1 cellular context compared by ENCODE assay signal in the genomic region with DNA sequence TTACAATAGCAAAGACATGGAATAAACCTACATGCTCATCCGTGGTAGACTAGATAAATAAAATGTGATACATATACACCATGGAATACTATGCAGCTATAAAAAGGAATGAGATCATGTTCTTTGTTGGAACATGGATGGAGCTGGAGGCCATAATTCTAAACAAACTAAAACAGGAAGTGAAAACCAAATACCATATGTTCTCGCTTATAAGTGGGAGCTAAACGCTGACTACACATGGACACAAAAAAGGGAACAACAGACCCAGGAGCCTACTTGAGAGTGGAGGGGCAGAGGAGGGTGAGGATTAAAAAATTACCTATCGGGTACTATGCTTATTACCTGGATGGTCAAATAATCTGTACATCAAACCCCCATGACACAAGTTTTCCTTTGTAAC.
TF ChIP-seq lines count a peak whose summit lies in the region.

No MANE protein-coding gene starts in this region.

TF ChIP-seq in SK-N-SH, 30 proteins besides CTCF, POLR2A, EP300 and RAD21 (continued from another document):
- TF ChIP-seq, protein P1, sequence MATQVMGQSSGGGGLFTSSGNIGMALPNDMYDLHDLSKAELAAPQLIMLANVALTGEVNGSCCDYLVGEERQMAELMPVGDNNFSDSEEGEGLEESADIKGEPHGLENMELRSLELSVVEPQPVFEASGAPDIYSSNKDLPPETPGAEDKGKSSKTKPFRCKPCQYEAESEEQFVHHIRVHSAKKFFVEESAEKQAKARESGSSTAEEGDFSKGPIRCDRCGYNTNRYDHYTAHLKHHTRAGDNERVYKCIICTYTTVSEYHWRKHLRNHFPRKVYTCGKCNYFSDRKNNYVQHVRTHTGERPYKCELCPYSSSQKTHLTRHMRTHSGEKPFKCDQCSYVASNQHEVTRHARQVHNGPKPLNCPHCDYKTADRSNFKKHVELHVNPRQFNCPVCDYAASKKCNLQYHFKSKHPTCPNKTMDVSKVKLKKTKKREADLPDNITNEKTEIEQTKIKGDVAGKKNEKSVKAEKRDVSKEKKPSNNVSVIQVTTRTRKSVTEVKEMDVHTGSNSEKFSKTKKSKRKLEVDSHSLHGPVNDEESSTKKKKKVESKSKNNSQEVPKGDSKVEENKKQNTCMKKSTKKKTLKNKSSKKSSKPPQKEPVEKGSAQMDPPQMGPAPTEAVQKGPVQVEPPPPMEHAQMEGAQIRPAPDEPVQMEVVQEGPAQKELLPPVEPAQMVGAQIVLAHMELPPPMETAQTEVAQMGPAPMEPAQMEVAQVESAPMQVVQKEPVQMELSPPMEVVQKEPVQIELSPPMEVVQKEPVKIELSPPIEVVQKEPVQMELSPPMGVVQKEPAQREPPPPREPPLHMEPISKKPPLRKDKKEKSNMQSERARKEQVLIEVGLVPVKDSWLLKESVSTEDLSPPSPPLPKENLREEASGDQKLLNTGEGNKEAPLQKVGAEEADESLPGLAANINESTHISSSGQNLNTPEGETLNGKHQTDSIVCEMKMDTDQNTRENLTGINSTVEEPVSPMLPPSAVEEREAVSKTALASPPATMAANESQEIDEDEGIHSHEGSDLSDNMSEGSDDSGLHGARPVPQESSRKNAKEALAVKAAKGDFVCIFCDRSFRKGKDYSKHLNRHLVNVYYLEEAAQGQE (IDR thresholded peaks at IDR 0.05; ENCODE audit: low read depth, low read length): no peak
- no peak for TF ChIP-seq TCF12 (IDR thresholded peaks at IDR 0.05)
- no peak for TF ChIP-seq RXRA (IDR thresholded peaks at IDR 0.05; ENCODE audit: borderline replicate concordance, low read depth)
- TF ChIP-seq NRF1 (IDR thresholded peaks at IDR 0.05; ENCODE audit: low read depth, low read length): no peak
- no peak for TF ChIP-seq SIN3A (IDR thresholded peaks at IDR 0.05; ENCODE audit: borderline replicate concordance, low read depth, low read length)
- TF ChIP-seq TEAD4 (IDR thresholded peaks at IDR 0.05; ENCODE audit: borderline replicate concordance, insufficient read depth): no peak
- TF ChIP-seq CHD2 (IDR thresholded peaks at IDR 0.05; ENCODE audit: low read length, partially characterized antibody): no peak
- TF ChIP-seq, protein P2, sequence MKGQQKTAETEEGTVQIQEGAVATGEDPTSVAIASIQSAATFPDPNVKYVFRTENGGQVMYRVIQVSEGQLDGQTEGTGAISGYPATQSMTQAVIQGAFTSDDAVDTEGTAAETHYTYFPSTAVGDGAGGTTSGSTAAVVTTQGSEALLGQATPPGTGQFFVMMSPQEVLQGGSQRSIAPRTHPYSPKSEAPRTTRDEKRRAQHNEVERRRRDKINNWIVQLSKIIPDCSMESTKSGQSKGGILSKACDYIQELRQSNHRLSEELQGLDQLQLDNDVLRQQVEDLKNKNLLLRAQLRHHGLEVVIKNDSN (IDR thresholded peaks at IDR 0.05; ENCODE audit: borderline replicate concordance, low read depth): no peak
- TF ChIP-seq, protein P3, sequence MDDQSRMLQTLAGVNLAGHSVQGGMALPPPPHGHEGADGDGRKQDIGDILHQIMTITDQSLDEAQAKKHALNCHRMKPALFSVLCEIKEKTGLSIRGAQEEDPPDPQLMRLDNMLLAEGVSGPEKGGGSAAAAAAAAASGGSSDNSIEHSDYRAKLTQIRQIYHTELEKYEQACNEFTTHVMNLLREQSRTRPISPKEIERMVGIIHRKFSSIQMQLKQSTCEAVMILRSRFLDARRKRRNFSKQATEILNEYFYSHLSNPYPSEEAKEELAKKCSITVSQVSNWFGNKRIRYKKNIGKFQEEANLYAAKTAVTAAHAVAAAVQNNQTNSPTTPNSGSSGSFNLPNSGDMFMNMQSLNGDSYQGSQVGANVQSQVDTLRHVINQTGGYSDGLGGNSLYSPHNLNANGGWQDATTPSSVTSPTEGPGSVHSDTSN (IDR thresholded peaks at IDR 0.05): no peak
- no peak for TF ChIP-seq SMC3 (IDR thresholded peaks at IDR 0.05; ENCODE audit: low read depth, low read length)
- no peak for TF ChIP-seq MXI1 (IDR thresholded peaks at IDR 0.05; ENCODE audit: low read depth, low read length)
- TF ChIP-seq YY1 (IDR thresholded peaks at IDR 0.05; ENCODE audit: low read depth): no peak
- TF ChIP-seq FOSL2 (IDR thresholded peaks at IDR 0.05; ENCODE audit: borderline replicate concordance, low read depth): no peak
- no peak for TF ChIP-seq RFX5 (IDR thresholded peaks at IDR 0.05; ENCODE audit: low read length)
- TF ChIP-seq, protein P4, sequence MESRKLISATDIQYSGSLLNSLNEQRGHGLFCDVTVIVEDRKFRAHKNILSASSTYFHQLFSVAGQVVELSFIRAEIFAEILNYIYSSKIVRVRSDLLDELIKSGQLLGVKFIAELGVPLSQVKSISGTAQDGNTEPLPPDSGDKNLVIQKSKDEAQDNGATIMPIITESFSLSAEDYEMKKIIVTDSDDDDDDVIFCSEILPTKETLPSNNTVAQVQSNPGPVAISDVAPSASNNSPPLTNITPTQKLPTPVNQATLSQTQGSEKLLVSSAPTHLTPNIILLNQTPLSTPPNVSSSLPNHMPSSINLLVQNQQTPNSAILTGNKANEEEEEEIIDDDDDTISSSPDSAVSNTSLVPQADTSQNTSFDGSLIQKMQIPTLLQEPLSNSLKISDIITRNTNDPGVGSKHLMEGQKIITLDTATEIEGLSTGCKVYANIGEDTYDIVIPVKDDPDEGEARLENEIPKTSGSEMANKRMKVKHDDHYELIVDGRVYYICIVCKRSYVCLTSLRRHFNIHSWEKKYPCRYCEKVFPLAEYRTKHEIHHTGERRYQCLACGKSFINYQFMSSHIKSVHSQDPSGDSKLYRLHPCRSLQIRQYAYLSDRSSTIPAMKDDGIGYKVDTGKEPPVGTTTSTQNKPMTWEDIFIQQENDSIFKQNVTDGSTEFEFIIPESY (IDR thresholded peaks at IDR 0.05; ENCODE audit: borderline replicate concordance, low read depth): no peak
- TF ChIP-seq, protein P5, sequence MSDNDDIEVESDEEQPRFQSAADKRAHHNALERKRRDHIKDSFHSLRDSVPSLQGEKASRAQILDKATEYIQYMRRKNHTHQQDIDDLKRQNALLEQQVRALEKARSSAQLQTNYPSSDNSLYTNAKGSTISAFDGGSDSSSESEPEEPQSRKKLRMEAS (IDR thresholded peaks at IDR 0.05; ENCODE audit: low read depth): no peak
